ENCODE assay signal across 21 cellular contexts in the genomic region with DNA sequence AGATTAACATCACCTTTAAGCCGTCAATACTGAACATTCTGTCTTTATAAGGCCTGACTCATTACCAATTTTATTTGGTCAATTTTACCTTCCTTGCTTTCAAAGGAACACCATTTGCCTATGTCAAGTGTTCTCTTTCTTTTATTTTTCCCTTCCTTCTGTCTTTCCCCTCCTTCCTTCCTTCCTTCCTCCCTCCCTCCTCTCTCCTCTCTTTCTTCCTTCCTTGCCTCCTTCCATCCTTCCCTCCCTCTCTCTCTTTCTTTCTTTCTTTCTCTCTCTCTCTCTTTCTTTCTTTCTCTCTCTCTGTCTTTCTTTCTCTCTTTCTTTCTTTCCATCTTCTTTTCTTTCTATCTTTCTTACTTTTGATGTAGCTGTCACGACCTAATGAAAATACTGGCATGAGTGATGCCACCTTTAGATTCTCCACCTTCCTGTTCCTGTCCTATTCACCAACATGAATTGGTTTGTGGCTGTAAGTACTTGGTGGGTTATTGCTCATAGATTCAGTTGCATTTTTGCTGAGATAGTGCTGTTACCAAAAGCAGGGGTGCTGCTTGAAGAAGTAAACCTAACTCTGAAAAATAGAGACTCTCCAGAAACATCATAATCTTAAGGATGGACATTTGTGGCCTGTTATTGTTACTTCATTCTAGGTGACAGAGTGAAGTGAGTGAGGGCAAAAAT. TPM values are rescaled to one million over a fixed set of nuclear protein-coding genes. Genes with fewer than 3 reads are reported as not detected.
A peak's percentile ranks its signal among the peaks of the same experiment; 100 is the strongest.
DNase-seq lines count a peak whose midpoint lies in the region; ATAC-seq and TF ChIP-seq lines count a peak whose summit lies in the region.
"Had no signal": no experiment of that assay in that cellular context is flagged by ENCODE, and none has a peak within 500 bp of the region (broad histone marks: within the 10 kb centered on the region; RNA-seq: fewer than 3 reads in every experiment).

No MANE protein-coding gene starts in this region.

- no peak for TF ChIP-seq POLR2A in spleen (IDR thresholded peaks at IDR 0.05)

- 77 to 93% (median 84%) methylated on average over 2 of the region's 2 CpGs for WGBS in spleen, 5 donors

- peaks cover 65% of the 10 kb centered on the region for H3K4me1 Mint-ChIP-seq in activated CD8-positive, alpha-beta memory T cell treated with anti-CD3 and anti-CD28 coated beads, Interleukin-2, amount 10 ng/mL, durations not matched to agents 7 days and 5 days
- peaks cover 13 to 31% (median 14%) of the 10 kb centered on the region in 3 donors for H3K4me1 Mint-ChIP-seq in CD8-positive, alpha-beta memory T cell
- peaks cover 26% of the 10 kb centered on the region for H3K4me1 Mint-ChIP-seq in activated T-helper 1 cell treated with anti-CD3 and anti-CD28 coated beads, Interleukin-12 subunit alpha, Interleukin-12 subunit beta, Interleukin-2, Interleukin-4 antibody, amounts not matched to agents 30 ng/mL and 10 ng/mL and 1 ng/mL, durations not matched to agents 14 hours and 24 hours and 36 hours (ENCODE audit: low read depth)

- no peaks in the 10 kb centered on the region for H3K27me3 ChIP-seq in CD8-positive, alpha-beta memory T cell (ENCODE audit: insufficient read depth, low read length, poor library complexity, severe bottlenecking)
- H3K27me3 ChIP-seq in spleen (replicated peaks in 1 of 7) = no peaks in the 10 kb centered on the region
- H3K27me3 ChIP-seq: brain microvascular endothelial cell had no signal

- no peaks in the 10 kb centered on the region for H3K9me3 ChIP-seq in CD8-positive, alpha-beta memory T cell (ENCODE audit: low read length)
- no peaks in the 10 kb centered on the region for H3K9me3 ChIP-seq in spleen

- peaks cover 37% of the 10 kb centered on the region for H3K36me3 Mint-ChIP-seq in activated CD8-positive, alpha-beta memory T cell treated with anti-CD3 and anti-CD28 coated beads, Interleukin-2, amount 10 ng/mL, durations not matched to agents 7 days and 5 days
- H3K36me3 Mint-ChIP-seq in CD8-positive, alpha-beta memory T cell = peaks cover 1 to 5% (median 4%) of the 10 kb centered on the region in 3 donors
- peaks cover 8% of the 10 kb centered on the region for H3K36me3 Mint-ChIP-seq in activated T-helper 1 cell treated with anti-CD3 and anti-CD28 coated beads, Interleukin-12 subunit alpha, Interleukin-12 subunit beta, Interleukin-2, Interleukin-4 antibody, amounts not matched to agents 30 ng/mL and 10 ng/mL and 1 ng/mL, durations not matched to agents 14 hours and 24 hours and 36 hours (ENCODE audit: low read depth)
- H3K36me3 Mint-ChIP-seq: type B pancreatic cell had no signal

- POLR2A ChIA-PET in CD8-positive, alpha-beta memory T cell (lab: Charles Lee) = no interaction called here

- peaks cover 6% of the 10 kb centered on the region for H3K4me1 ChIP-seq in CD8-positive, alpha-beta memory T cell (ENCODE audit: insufficient read depth, low read length)
- peaks cover 9 to 87% (median 38%) of the 10 kb centered on the region in 6 donors for H3K4me1 ChIP-seq in spleen

- H3K27ac Mint-ChIP-seq in activated CD8-positive, alpha-beta memory T cell treated with anti-CD3 and anti-CD28 coated beads, Interleukin-2, amount 10 ng/mL, durations not matched to agents 7 days and 5 days = peak overlapping the region; percentile 96
- peak overlapping the region in 7 of 8 donors; percentile 1 to 86 (median 64) for H3K27ac Mint-ChIP-seq in CD8-positive, alpha-beta memory T cell
- peak overlapping the region; percentile 15 for H3K27ac Mint-ChIP-seq in activated T-helper 1 cell treated with anti-CD3 and anti-CD28 coated beads, Interleukin-12 subunit alpha, Interleukin-12 subunit beta, Interleukin-2, Interleukin-4 antibody, amounts not matched to agents 30 ng/mL and 10 ng/mL and 1 ng/mL, durations not matched to agents 14 hours and 24 hours and 36 hours
- H3K27ac Mint-ChIP-seq: type B pancreatic cell had no signal

- H3K36me3 ChIP-seq in CD8-positive, alpha-beta memory T cell (ENCODE audit: insufficient read depth, low read length) = no peaks in the 10 kb centered on the region
- peaks cover 0 to 18% (median 0%) of the 10 kb centered on the region in 6 donors for H3K36me3 ChIP-seq in spleen
- H3K36me3 ChIP-seq: brain microvascular endothelial cell had no signal

- DNase-seq in activated CD8-positive, alpha-beta memory T cell treated with anti-CD3 and anti-CD28 coated beads, Interleukin-2, amount 10 ng/mL, durations not matched to agents 7 days and 5 days = peak; percentile 46
- no peak for DNase-seq in activated CD8-positive, alpha-beta memory T cell treated with anti-CD3 and anti-CD28 coated beads for 24 hours
- DNase-seq in CD8-positive, alpha-beta memory T cell = no peak
- no peak for DNase-seq in activated T-helper 1 cell treated with anti-CD3 and anti-CD28 coated beads, Interleukin-12 subunit alpha, Interleukin-12 subunit beta, Interleukin-2, Interleukin-4 antibody, amounts not matched to agents 30 ng/mL and 10 ng/mL and 1 ng/mL, durations not matched to agents 14 hours and 24 hours and 36 hours (ENCODE audit: low spot score)
- DNase-seq in spleen (no peak), NCI-H2029 (lab: John Stamatoyannopoulos, UW) (no peak)
- no peak for DNase-seq in stimulated activated CD4-positive, alpha-beta T cell treated with anti-CD3 and anti-CD28 coated beads, Interleukin-4, amount 100 ng/mL, for 24 hours
- DNase-seq: brain microvascular endothelial cell; mesendoderm; NCI-H1048; NCI-H187; NCI-H526; NK-92 treated with Interleukin-12 subunit alpha and Interleukin-12 subunit beta, amount 100 ng/mL, for 24 hours; occipital lobe; Right ventricle myocardium superior; substantia nigra had no signal

- CTCF ChIA-PET in activated CD8-positive, alpha-beta memory T cell treated with anti-CD3 and anti-CD28 coated beads, Interleukin-2, amount 10 ng/mL, durations not matched to agents 7 days and 5 days (lab: Charles Lee) = interaction anchor here (1.4 to 2.0 kb wide), 2 partner anchors 11 to 21 kb away, joined by 3 to 6 read pairs; no protein-coding TSS in a partner anchor
- CTCF ChIA-PET in CD8-positive, alpha-beta memory T cell (lab: Charles Lee) = no interaction called here

- H3K4me3 ChIP-seq in CD8-positive, alpha-beta memory T cell (ENCODE audit: low read length) = no peak overlapping the region
- no peak overlapping the region for H3K4me3 ChIP-seq in spleen

- no peaks in the 10 kb centered on the region for H3K27me3 Mint-ChIP-seq in activated CD8-positive, alpha-beta memory T cell treated with anti-CD3 and anti-CD28 coated beads, Interleukin-2, amount 10 ng/mL, durations not matched to agents 7 days and 5 days
- H3K27me3 Mint-ChIP-seq in CD8-positive, alpha-beta memory T cell = peaks cover 0 to 3% of the 10 kb centered on the region in 2 donors
- H3K27me3 Mint-ChIP-seq in activated T-helper 1 cell treated with anti-CD3 and anti-CD28 coated beads, Interleukin-12 subunit alpha, Interleukin-12 subunit beta, Interleukin-2, Interleukin-4 antibody, amounts not matched to agents 30 ng/mL and 10 ng/mL and 1 ng/mL, durations not matched to agents 14 hours and 24 hours and 36 hours (ENCODE audit: insufficient read depth) = peaks cover 2% of the 10 kb centered on the region

- no peak for TF ChIP-seq CTCF in spleen (IDR thresholded peaks at IDR 0.05 in 8 of 11, conservative IDR thresholded peaks at IDR 0.05 in 3 of 11)

- H3K9me3 Mint-ChIP-seq in activated CD8-positive, alpha-beta memory T cell treated with anti-CD3 and anti-CD28 coated beads, Interleukin-2, amount 10 ng/mL, durations not matched to agents 7 days and 5 days (ENCODE audit: low read depth) = no peaks in the 10 kb centered on the region
- no peaks in the 10 kb centered on the region for H3K9me3 Mint-ChIP-seq in CD8-positive, alpha-beta memory T cell
- H3K9me3 Mint-ChIP-seq in activated T-helper 1 cell treated with anti-CD3 and anti-CD28 coated beads, Interleukin-12 subunit alpha, Interleukin-12 subunit beta, Interleukin-2, Interleukin-4 antibody, amounts not matched to agents 30 ng/mL and 10 ng/mL and 1 ng/mL, durations not matched to agents 14 hours and 24 hours and 36 hours = no peaks in the 10 kb centered on the region
- H3K9me3 Mint-ChIP-seq: type B pancreatic cell had no signal

- ATAC-seq in activated CD8-positive, alpha-beta memory T cell treated with anti-CD3 and anti-CD28 coated beads, Interleukin-2, amount 10 ng/mL, durations not matched to agents 7 days and 5 days = peak; percentile 79
- ATAC-seq in HG03354 (IDR thresholded peaks at IDR 0.05; ENCODE audit: poor library complexity, severe bottlenecking, unreplicated experiment) = no peak
- ATAC-seq: HepG2, left lobe of liver had no signal

- no peak overlapping the region for H3K27ac ChIP-seq in CD8-positive, alpha-beta memory T cell (ENCODE audit: low read depth, low read length)
- H3K27ac ChIP-seq in spleen = peak overlapping the region in 6 of 8 donors; percentile 38 to 78 (median 76)
- H3K27ac ChIP-seq: brain microvascular endothelial cell had no signal

- intact Hi-C loops in activated T-helper 1 cell treated with anti-CD3 and anti-CD28 coated beads, Interleukin-12 subunit alpha, Interleukin-12 subunit beta, Interleukin-2, Interleukin-4 antibody, amounts not matched to agents 30 ng/mL and 10 ng/mL and 1 ng/mL, durations not matched to agents 14 hours and 24 hours and 36 hours (cut with micrococcal nuclease) = no loop called here
- intact Hi-C loops in spleen (cut with DNase I; ENCODE audit: low total_unique reads) = no loop called here

- peak overlapping the region; percentile 55 for H3K4me3 Mint-ChIP-seq in activated CD8-positive, alpha-beta memory T cell treated with anti-CD3 and anti-CD28 coated beads, Interleukin-2, amount 10 ng/mL, durations not matched to agents 7 days and 5 days
- H3K4me3 Mint-ChIP-seq in CD8-positive, alpha-beta memory T cell = no peak overlapping the region
- no peak overlapping the region for H3K4me3 Mint-ChIP-seq in activated T-helper 1 cell treated with anti-CD3 and anti-CD28 coated beads, Interleukin-12 subunit alpha, Interleukin-12 subunit beta, Interleukin-2, Interleukin-4 antibody, amounts not matched to agents 30 ng/mL and 10 ng/mL and 1 ng/mL, durations not matched to agents 14 hours and 24 hours and 36 hours
- H3K4me3 Mint-ChIP-seq: type B pancreatic cell had no signal

RNA-seq across cellular contexts. Expression of gene DOCK8, which starts 33.8 kb away (rescaled TPM):
- total RNA-seq in activated CD8-positive, alpha-beta memory T cell treated with anti-CD3 and anti-CD28 coated beads, Interleukin-2, amount 10 ng/mL, durations not matched to agents 7 days and 5 days = 100 to 1,000 TPM; 374 to 389 TPM
- 100 to 1,000 TPM; 136 to 141 TPM for total RNA-seq in CD8-positive, alpha-beta memory T cell
- polyA plus RNA-seq in CD8-positive, alpha-beta memory T cell = 71.6 TPM
- total RNA-seq in activated T-helper 1 cell treated with anti-CD3 and anti-CD28 coated beads, Interleukin-12 subunit alpha, Interleukin-12 subunit beta, Interleukin-2, Interleukin-4 antibody, amounts not matched to agents 30 ng/mL and 10 ng/mL and 1 ng/mL, durations not matched to agents 14 hours and 24 hours and 36 hours = 120 and 122 TPM in 2 replicates
- 100 to 1,000 TPM; 153 to 275 (median 196) TPM for total RNA-seq in spleen
- 10 to 100 TPM; 34.3 to 40.1 (median 39.1) TPM for polyA plus RNA-seq in spleen
- total RNA-seq: A673 had no signal

Comparison
In these comparisons a context has a peak if more than half of its experiments do, and no peak if none do; other contexts are left out.
1. H3K27ac Mint-ChIP-seq: peak in every context shown above with its lines; median percentile 96 in activated CD8-positive, alpha-beta memory T cell treated with anti-CD3 and anti-CD28 coated beads, Interleukin-2, amount 10 ng/mL, durations not matched to agents 7 days and 5 days; 64 in CD8-positive, alpha-beta memory T cell; 15 in activated T-helper 1 cell treated with anti-CD3 and anti-CD28 coated beads, Interleukin-12 subunit alpha, Interleukin-12 subunit beta, Interleukin-2, Interleukin-4 antibody, amounts not matched to agents 30 ng/mL and 10 ng/mL and 1 ng/mL, durations not matched to agents 14 hours and 24 hours and 36 hours.